Comparison of ENCODE assay signal across 8 cellular contexts in genomic region chr10:92574545-92575377, GRCh38. TPM values are rescaled to one million over a fixed set of nuclear protein-coding genes. Genes with fewer than 3 reads are reported as not detected.
A peak's percentile ranks its signal among the peaks of the same experiment; 100 is the strongest.
DNase-seq lines count a peak whose midpoint lies in the region; ATAC-seq and TF ChIP-seq lines count a peak whose summit lies in the region.

No MANE protein-coding gene starts in this region.

- DNase-seq in NCI-H146 treated with DMSO at 0.1 percent for 48 hours (lab: John Stamatoyannopoulos, UW; ENCODE audit: unreplicated experiment): peak; percentile 55
- DNase-seq in NCI-H146 (lab: John Stamatoyannopoulos, UW): no peak
- no peak for DNase-seq in LNCaP clone FGC (ENCODE audit: low read depth)
- DNase-seq in activated CD4-positive, alpha-beta memory T cell treated with anti-CD3 and anti-CD28 coated beads, Interleukin-2, amount 10 ng/mL, durations not matched to agents 7 days and 5 days: no peak
- DNase-seq in right cardiac atrium: no peak
- no peak for DNase-seq in sigmoid colon
- DNase-seq in NCI-H1436 (lab: John Stamatoyannopoulos, UW): no peak

- peak overlapping the region; percentile 83 for H3K4me3 Mint-ChIP-seq in activated CD4-positive, alpha-beta memory T cell treated with anti-CD3 and anti-CD28 coated beads, Interleukin-2, amount 10 ng/mL, durations not matched to agents 7 days and 5 days

- TF ChIP-seq EP300 in sigmoid colon (IDR thresholded peaks at IDR 0.05): no peak

- TF ChIP-seq POLR2A in sigmoid colon (IDR thresholded peaks at IDR 0.05): no peak

- WGBS in right cardiac atrium: 8% methylated on average over 22 of the region's 22 CpGs
- WGBS in sigmoid colon, 2 donors: 2 to 7% methylated on average over 22 of the region's 22 CpGs

- H3K36me3 Mint-ChIP-seq in activated CD4-positive, alpha-beta memory T cell treated with anti-CD3 and anti-CD28 coated beads, Interleukin-2, amount 10 ng/mL, durations not matched to agents 7 days and 5 days (ENCODE audit: low read depth): peaks cover 3% of the 10 kb centered on the region

- H3K4me1 Mint-ChIP-seq in activated CD4-positive, alpha-beta memory T cell treated with anti-CD3 and anti-CD28 coated beads, Interleukin-2, amount 10 ng/mL, durations not matched to agents 7 days and 5 days: peaks cover 29% of the 10 kb centered on the region

- CTCF ChIA-PET in activated CD4-positive, alpha-beta memory T cell treated with anti-CD3 and anti-CD28 coated beads, Interleukin-2, amount 10 ng/mL, durations not matched to agents 7 days and 5 days (lab: Charles Lee): interaction anchor here (0.5 to 5.2 kb wide), 19 partner anchors 9 to 364 kb away, joined by 3 to 102 read pairs (median 4); partner anchors contain the start of genes CPEB3, KIF11 and MARCHF5

- peak overlapping the region; percentile 61 for H3K4me3 ChIP-seq in LNCaP clone FGC (ENCODE audit: low read depth, low read length)
- peak overlapping the region; percentile 97 for H3K4me3 ChIP-seq in right cardiac atrium (ENCODE audit: low read length)
- peak overlapping the region; percentile 82 to 97 (median 89) for H3K4me3 ChIP-seq in sigmoid colon

- H3K4me1 ChIP-seq in right cardiac atrium (ENCODE audit: control insufficient read depth, insufficient read depth, low read length): peaks cover 5% of the 10 kb centered on the region
- peaks cover 2 to 38% (median 23%) of the 10 kb centered on the region in 4 donors for H3K4me1 ChIP-seq in sigmoid colon

- no peaks in the 10 kb centered on the region for H3K9me3 Mint-ChIP-seq in activated CD4-positive, alpha-beta memory T cell treated with anti-CD3 and anti-CD28 coated beads, Interleukin-2, amount 10 ng/mL, durations not matched to agents 7 days and 5 days

- H3K27me3 ChIP-seq in right cardiac atrium (ENCODE audit: control insufficient read depth, insufficient read depth) (no peaks in the 10 kb centered on the region), sigmoid colon (no peaks in the 10 kb centered on the region)

- POLR2A ChIA-PET in activated CD4-positive, alpha-beta memory T cell treated with anti-CD3 and anti-CD28 coated beads, Interleukin-2, amount 10 ng/mL, durations not matched to agents 7 days and 5 days (lab: Charles Lee): interaction anchor here (0.6 to 6.4 kb wide), 18 partner anchors 10 to 364 kb away, joined by 3 to 89 read pairs (median 4); partner anchors contain the start of genes CPEB3, EXOC6, KIF11 and MARCHF5

- ATAC-seq in GM21737 (IDR thresholded peaks at IDR 0.05; ENCODE audit: unreplicated experiment) (peak; percentile 13), right cardiac atrium (no peak)

- peak overlapping the region; percentile 91 for H3K27ac ChIP-seq in right cardiac atrium (ENCODE audit: low read length)
- peak overlapping the region; percentile 95 to 98 (median 98) for H3K27ac ChIP-seq in sigmoid colon

- peaks cover 0 to under 1% (median 0%) of the 10 kb centered on the region in 4 donors for H3K36me3 ChIP-seq in sigmoid colon

- TF ChIP-seq CTCF in LNCaP clone FGC (IDR thresholded peaks at IDR 0.05; ENCODE audit: control insufficient read depth, extremely low read depth, insufficient read depth): peak; percentile 26
- peak in 1 of 4 experiments; percentile 5 for TF ChIP-seq CTCF in sigmoid colon (IDR thresholded peaks at IDR 0.05)

- peak overlapping the region; percentile 79 for H3K27ac Mint-ChIP-seq in activated CD4-positive, alpha-beta memory T cell treated with anti-CD3 and anti-CD28 coated beads, Interleukin-2, amount 10 ng/mL, durations not matched to agents 7 days and 5 days

- H3K9me3 ChIP-seq in right cardiac atrium (ENCODE audit: control insufficient read depth, low read length) (no peaks in the 10 kb centered on the region), sigmoid colon (no peaks in the 10 kb centered on the region)

- no peaks in the 10 kb centered on the region for H3K27me3 Mint-ChIP-seq in activated CD4-positive, alpha-beta memory T cell treated with anti-CD3 and anti-CD28 coated beads, Interleukin-2, amount 10 ng/mL, durations not matched to agents 7 days and 5 days

- intact Hi-C loops in right cardiac atrium (cut with DNase I): loop anchor here in 2 of 4 donors (5.0 kb wide), 1 partner anchor 57 kb away; no protein-coding TSS in a partner anchor
- intact Hi-C loops in sigmoid colon (cut with DNase I): loop anchor here (1.0 to 2.0 kb wide), 2 partner anchors 57 to 306 kb away; no protein-coding TSS in a partner anchor

RNA-seq across cellular contexts. Expression of gene IDE, which starts 0.9 kb away (rescaled TPM):
- 10 to 100 TPM; 24.6 to 27.9 TPM for total RNA-seq in activated CD4-positive, alpha-beta memory T cell treated with anti-CD3 and anti-CD28 coated beads, Interleukin-2, amount 10 ng/mL, durations not matched to agents 7 days and 5 days
- total RNA-seq in right cardiac atrium (10 to 100 TPM; 39.7 to 54.1 (median 49.7) TPM), sigmoid colon (10 to 100 TPM; 23.3 to 32.9 (median 28.8) TPM)
- polyA plus RNA-seq in right cardiac atrium (13.4 TPM), sigmoid colon (10 to 100 TPM in 1 of 3 donors, 1 to 10 TPM in 2; 7.8 to 12.3 (median 9.6) TPM)

RNA-seq across cellular contexts. Expression of gene KIF11, which starts 18.2 kb away (rescaled TPM):
- 10 to 100 TPM; 78.5 to 79.5 TPM for total RNA-seq in activated CD4-positive, alpha-beta memory T cell treated with anti-CD3 and anti-CD28 coated beads, Interleukin-2, amount 10 ng/mL, durations not matched to agents 7 days and 5 days
- 1 to 10 TPM in 2 of 4 donors, under 1 TPM in 2; 0.31 to 1.7 (median 1.00) TPM for total RNA-seq in right cardiac atrium
- 0.38 TPM for polyA plus RNA-seq in right cardiac atrium
- total RNA-seq in sigmoid colon: under 1 TPM; 0.16 to 0.95 (median 0.77) TPM
- polyA plus RNA-seq in sigmoid colon: 10 to 100 TPM in 1 of 3 donors, 1 to 10 TPM in 2; 2.4 to 10.1 (median 3.2) TPM

Comparison
In these comparisons a context has a peak if more than half of its experiments do, and no peak if none do; other contexts are left out.
1. RNA of gene KIF11, which starts 18.2 kb away (total RNA-seq): 78.5 to 79.5 TPM in activated CD4-positive, alpha-beta memory T cell treated with anti-CD3 and anti-CD28 coated beads, Interleukin-2, amount 10 ng/mL, durations not matched to agents 7 days and 5 days; 0.31 to 1.7 TPM in right cardiac atrium and 0.16 to 0.95 TPM in sigmoid colon; every median in the first group is over 10 times any median in the second.
2. Peak in every context shown above with its lines, with median percentiles within 50 percentile points of each other: H3K4me3 ChIP-seq.